ENCODE assay signal across 1 cellular context in genomic region chr1:232225336-232226131, GRCh38.
TF ChIP-seq lines count a peak whose summit lies in the region.

No MANE protein-coding gene starts in this region.

TF ChIP-seq in GM23338, 12 proteins besides CTCF, POLR2A, EP300 and RAD21 (continued from another document):
- TF ChIP-seq ETS1 (IDR thresholded peaks at IDR 0.05) (no peak), ZNF462 (CRISPR knock-in tag; IDR thresholded peaks at IDR 0.05) (no peak), CREB1 (CRISPR knock-in tag; IDR thresholded peaks at IDR 0.05; ENCODE audit: low read depth) (no peak), EZH2 (IDR thresholded peaks at IDR 0.05; ENCODE audit: low read depth, unreplicated experiment) (no peak)
